ENCODE assay signal across 28 cellular contexts in genomic region chr3:21405671-21406667, GRCh38.
"Had no signal": no experiment of that assay in that cellular context is flagged by ENCODE, and none has a peak within 500 bp of the region (broad histone marks: within the 10 kb centered on the region; RNA-seq: fewer than 3 reads in every experiment).

No MANE protein-coding gene starts in this region.

- H3K9me3 ChIP-seq: esophagus muscularis mucosa, neutrophil, pancreas, transverse colon had no signal

- ATAC-seq: activated CD8-positive, alpha-beta T cell treated with anti-CD3 and anti-CD28 coated beads for 36 hours; activated T-cell treated with anti-CD3 and anti-CD28 coated beads, Interleukin-2, amount 50 U/mL, for 4 hours; activated T-helper 17 cell treated with anti-CD3 and anti-CD28 coated beads, Interleukin-2, amount 50 U/mL, for 72 hours; left colon; pancreas; psoas muscle; T-helper 17 cell had no signal

- H3K27ac Mint-ChIP-seq: activated B cell treated with CpG ODN at 0.5 μM for 24 hours; activated CD8-positive, alpha-beta T cell treated with anti-CD3 and anti-CD28 coated beads for 36 hours; activated T-helper 17 cell treated with anti-CD3 and anti-CD28 coated beads, Interleukin-2, amount 50 U/mL, for 72 hours; dendritic cell treated with granulocyte-macrophage colony-stimulating factor and Interleukin-4, amounts not matched to agents 40 ng/mL and 50 ng/mL, for 4 days; nephron; T-helper 17 cell had no signal

- H3K4me3 ChIP-seq: esophagus muscularis mucosa, pancreas, psoas muscle, smooth muscle cell, transverse colon had no signal

- H3K27ac ChIP-seq: esophagus muscularis mucosa, neutrophil, pancreas, psoas muscle, transverse colon had no signal

- DNase-seq: activated B cell treated with CpG ODN at 0.5 μM for 24 hours; activated CD4-positive, alpha-beta T cell treated with anti-CD3 and anti-CD28 coated beads, Interleukin-2, amount 50 U/mL, for 1 hour; activated CD8-positive, alpha-beta T cell treated with anti-CD3 and anti-CD28 coated beads for 36 hours; activated gamma-delta T cell treated with Interleukin-2 at 50 U/mL for 16 hours; activated naive CD4-positive, alpha-beta T cell treated with anti-CD3 and anti-CD28 coated beads, Interleukin-2, amount 50 U/mL, for 16 hours; activated T-cell treated with anti-CD3 and anti-CD28 coated beads, Interleukin-2, amount 50 U/mL, for 4 hours; amniotic stem cell; caudate nucleus; effector CD4-positive, alpha-beta T cell; head of caudate nucleus; hippocampal formation; left colon; mammary epithelial cell; stimulated activated CD4-positive, alpha-beta T cell treated with anti-CD3 and anti-CD28 coated beads, Interleukin-1b, Interleukin-23, amount 100 ng/mL, for 48 hours; stimulated activated CD4-positive, alpha-beta T cell treated with anti-CD3 and anti-CD28 coated beads, Interleukin-4, amount 100 ng/mL, for 4 hours; stimulated activated CD8-positive, alpha-beta memory T cell treated with anti-CD3 and anti-CD28 coated beads, Interleukin-4, amount 100 ng/mL, for 48 hours; stimulated activated naive CD4-positive, alpha-beta T cell; T-helper 17 cell; T1000; transverse colon had no signal

- H3K36me3 ChIP-seq: esophagus muscularis mucosa, neutrophil, pancreas, transverse colon had no signal

- H3K4me3 Mint-ChIP-seq: activated B cell treated with CpG ODN at 0.5 μM for 24 hours; activated CD8-positive, alpha-beta T cell treated with anti-CD3 and anti-CD28 coated beads for 36 hours; activated T-cell treated with anti-CD3 and anti-CD28 coated beads, Interleukin-2, amount 50 U/mL, for 4 hours; activated T-helper 17 cell treated with anti-CD3 and anti-CD28 coated beads, Interleukin-2, amount 50 U/mL, for 72 hours; dendritic cell treated with granulocyte-macrophage colony-stimulating factor and Interleukin-4, amounts not matched to agents 40 ng/mL and 50 ng/mL, for 4 days; nephron; T-helper 17 cell had no signal

- H3K27me3 ChIP-seq: esophagus muscularis mucosa, neutrophil, pancreas, transverse colon had no signal

- H3K4me1 Mint-ChIP-seq: activated B cell treated with CpG ODN at 0.5 μM for 24 hours; activated T-helper 17 cell treated with anti-CD3 and anti-CD28 coated beads, Interleukin-2, amount 50 U/mL, for 72 hours; nephron; T-helper 17 cell had no signal

- H3K27me3 Mint-ChIP-seq: activated B cell treated with CpG ODN at 0.5 μM for 24 hours; activated CD8-positive, alpha-beta T cell treated with anti-CD3 and anti-CD28 coated beads for 36 hours; activated T-helper 17 cell treated with anti-CD3 and anti-CD28 coated beads, Interleukin-2, amount 50 U/mL, for 72 hours; dendritic cell treated with granulocyte-macrophage colony-stimulating factor and Interleukin-4, amounts not matched to agents 40 ng/mL and 50 ng/mL, for 4 days; T-helper 17 cell had no signal

- H3K4me2 ChIP-seq: smooth muscle cell had no signal

- H3K4me1 ChIP-seq: esophagus muscularis mucosa, pancreas, psoas muscle, transverse colon had no signal
